1 cellular context compared by ENCODE assay signal in the genomic region with DNA sequence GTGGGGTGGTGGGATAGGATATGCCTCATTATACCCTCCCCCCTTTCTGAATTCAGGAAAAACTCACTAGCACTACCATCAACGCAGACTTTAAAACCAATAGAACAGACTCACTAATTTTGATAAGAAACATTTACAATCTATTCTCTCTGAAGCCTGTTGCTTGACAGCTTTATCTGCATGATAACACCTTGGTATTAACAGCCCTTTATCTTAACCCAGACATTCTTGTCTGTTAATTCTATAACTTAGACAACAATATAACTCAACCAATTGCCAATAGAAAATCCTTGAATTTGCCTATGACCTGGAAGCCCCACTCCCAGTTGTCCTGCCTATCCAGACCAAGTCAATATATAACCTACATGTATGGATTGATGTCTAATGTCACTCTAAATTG.
TF ChIP-seq lines count a peak whose summit lies in the region.

No MANE protein-coding gene starts in this region.

TF ChIP-seq in K562, 482 proteins besides CTCF, POLR2A, EP300 and RAD21 (continued from another document):
- TF ChIP-seq TAL1 (IDR thresholded peaks at IDR 0.05) (peak; percentile 53), TEAD1 (CRISPR knock-in tag; IDR thresholded peaks at IDR 0.05) (no peak), PPARD (CRISPR knock-in tag; IDR thresholded peaks at IDR 0.05) (no peak), ZNF253 (CRISPR knock-in tag; conservative IDR thresholded peaks at IDR 0.05) (no peak), CBFA2T2 (conservative IDR thresholded peaks at IDR 0.05) (peak; percentile 47; the same call in 1 of the 2 replicates), CBFA2T3 (IDR thresholded peaks at IDR 0.05) (peak; percentile 61), CREB1 (IDR thresholded peaks at IDR 0.05) (no peak), CREB1 (CRISPR knock-in tag; IDR thresholded peaks at IDR 0.05) (no peak)
- TF ChIP-seq, protein P1, sequence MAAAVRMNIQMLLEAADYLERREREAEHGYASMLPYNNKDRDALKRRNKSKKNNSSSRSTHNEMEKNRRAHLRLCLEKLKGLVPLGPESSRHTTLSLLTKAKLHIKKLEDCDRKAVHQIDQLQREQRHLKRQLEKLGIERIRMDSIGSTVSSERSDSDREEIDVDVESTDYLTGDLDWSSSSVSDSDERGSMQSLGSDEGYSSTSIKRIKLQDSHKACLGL (CRISPR knock-in tag; IDR thresholded peaks at IDR 0.05; ENCODE audit: borderline replicate concordance, poor library complexity, severe bottlenecking), result no peak
- TF ChIP-seq, protein P2, sequence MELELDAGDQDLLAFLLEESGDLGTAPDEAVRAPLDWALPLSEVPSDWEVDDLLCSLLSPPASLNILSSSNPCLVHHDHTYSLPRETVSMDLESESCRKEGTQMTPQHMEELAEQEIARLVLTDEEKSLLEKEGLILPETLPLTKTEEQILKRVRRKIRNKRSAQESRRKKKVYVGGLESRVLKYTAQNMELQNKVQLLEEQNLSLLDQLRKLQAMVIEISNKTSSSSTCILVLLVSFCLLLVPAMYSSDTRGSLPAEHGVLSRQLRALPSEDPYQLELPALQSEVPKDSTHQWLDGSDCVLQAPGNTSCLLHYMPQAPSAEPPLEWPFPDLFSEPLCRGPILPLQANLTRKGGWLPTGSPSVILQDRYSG (tag; conservative IDR thresholded peaks at IDR 0.05; ENCODE audit: low read depth), result no peak
- TF ChIP-seq, protein P3, sequence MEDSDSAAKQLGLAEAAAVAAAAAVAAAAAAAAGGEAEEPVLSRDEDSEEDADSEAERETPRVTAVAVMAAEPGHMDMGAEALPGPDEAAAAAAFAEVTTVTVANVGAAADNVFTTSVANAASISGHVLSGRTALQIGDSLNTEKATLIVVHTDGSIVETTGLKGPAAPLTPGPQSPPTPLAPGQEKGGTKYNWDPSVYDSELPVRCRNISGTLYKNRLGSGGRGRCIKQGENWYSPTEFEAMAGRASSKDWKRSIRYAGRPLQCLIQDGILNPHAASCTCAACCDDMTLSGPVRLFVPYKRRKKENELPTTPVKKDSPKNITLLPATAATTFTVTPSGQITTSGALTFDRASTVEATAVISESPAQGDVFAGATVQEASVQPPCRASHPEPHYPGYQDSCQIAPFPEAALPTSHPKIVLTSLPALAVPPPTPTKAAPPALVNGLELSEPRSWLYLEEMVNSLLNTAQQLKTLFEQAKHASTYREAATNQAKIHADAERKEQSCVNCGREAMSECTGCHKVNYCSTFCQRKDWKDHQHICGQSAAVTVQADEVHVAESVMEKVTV (CRISPR knock-in tag; IDR thresholded peaks at IDR 0.05), result no peak
- TF ChIP-seq, protein P4, sequence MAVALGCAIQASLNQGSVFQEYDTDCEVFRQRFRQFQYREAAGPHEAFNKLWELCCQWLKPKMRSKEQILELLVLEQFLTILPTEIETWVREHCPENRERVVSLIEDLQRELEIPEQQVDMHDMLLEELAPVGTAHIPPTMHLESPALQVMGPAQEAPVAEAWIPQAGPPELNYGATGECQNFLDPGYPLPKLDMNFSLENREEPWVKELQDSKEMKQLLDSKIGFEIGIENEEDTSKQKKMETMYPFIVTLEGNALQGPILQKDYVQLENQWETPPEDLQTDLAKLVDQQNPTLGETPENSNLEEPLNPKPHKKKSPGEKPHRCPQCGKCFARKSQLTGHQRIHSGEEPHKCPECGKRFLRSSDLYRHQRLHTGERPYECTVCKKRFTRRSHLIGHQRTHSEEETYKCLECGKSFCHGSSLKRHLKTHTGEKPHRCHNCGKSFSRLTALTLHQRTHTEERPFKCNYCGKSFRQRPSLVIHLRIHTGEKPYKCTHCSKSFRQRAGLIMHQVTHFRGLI (CRISPR knock-in tag; IDR thresholded peaks at IDR 0.05), result no peak
- TF ChIP-seq, protein P5, sequence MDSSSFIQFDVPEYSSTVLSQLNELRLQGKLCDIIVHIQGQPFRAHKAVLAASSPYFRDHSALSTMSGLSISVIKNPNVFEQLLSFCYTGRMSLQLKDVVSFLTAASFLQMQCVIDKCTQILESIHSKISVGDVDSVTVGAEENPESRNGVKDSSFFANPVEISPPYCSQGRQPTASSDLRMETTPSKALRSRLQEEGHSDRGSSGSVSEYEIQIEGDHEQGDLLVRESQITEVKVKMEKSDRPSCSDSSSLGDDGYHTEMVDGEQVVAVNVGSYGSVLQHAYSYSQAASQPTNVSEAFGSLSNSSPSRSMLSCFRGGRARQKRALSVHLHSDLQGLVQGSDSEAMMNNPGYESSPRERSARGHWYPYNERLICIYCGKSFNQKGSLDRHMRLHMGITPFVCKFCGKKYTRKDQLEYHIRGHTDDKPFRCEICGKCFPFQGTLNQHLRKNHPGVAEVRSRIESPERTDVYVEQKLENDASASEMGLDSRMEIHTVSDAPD (CRISPR knock-in tag; IDR thresholded peaks at IDR 0.05), result no peak
